Comparison of ENCODE assay signal across 40 cellular contexts in the genomic region with DNA sequence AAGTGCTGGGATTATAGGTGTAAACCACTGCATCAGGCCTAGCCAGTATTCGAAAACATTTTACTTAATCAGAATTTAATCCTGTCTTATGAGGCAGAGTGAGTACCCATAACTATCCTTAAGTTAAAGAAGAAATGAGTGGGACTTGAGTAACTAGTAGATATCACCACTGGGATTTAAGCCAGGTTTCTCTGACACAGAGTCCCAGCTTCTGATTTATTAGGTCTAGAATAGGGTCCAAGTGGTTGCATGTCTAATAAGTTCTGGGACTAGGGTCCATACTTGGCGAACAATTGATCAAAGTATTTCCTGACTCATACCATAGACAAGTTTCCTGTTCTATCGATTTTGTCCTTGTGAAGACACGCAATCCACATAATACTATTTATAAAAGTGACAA. TPM values are rescaled to one million over a fixed set of nuclear protein-coding genes. Genes with fewer than 3 reads are reported as not detected.
"Had no signal": no experiment of that assay in that cellular context is flagged by ENCODE, and none has a peak within 500 bp of the region (broad histone marks: within the 10 kb centered on the region; RNA-seq: fewer than 3 reads in every experiment).

No MANE protein-coding gene starts in this region.

- H3K4me1 ChIP-seq: adrenal gland, ascending aorta, body of pancreas, breast epithelium had no signal

- H3K4me3 Mint-ChIP-seq: activated naive CD4-positive, alpha-beta T cell treated with anti-CD3 and anti-CD28 coated beads for 36 hours; activated naive CD4-positive, alpha-beta T cell treated with anti-CD3 and anti-CD28 coated beads, Interleukin-2, amount 10 ng/mL, durations not matched to agents 7 days and 5 days; activated naive CD4-positive, alpha-beta T cell treated with anti-CD3 and anti-CD28 coated beads, Interleukin-2, amount 50 U/mL, for 24 hours; activated naive CD8-positive, alpha-beta T cell; activated naive CD8-positive, alpha-beta T cell treated with anti-CD3 and anti-CD28 coated beads for 36 hours; activated naive CD8-positive, alpha-beta T cell treated with anti-CD3 and anti-CD28 coated beads, Interleukin-2, amount 10 ng/mL, durations not matched to agents 7 days and 5 days; activated naive CD8-positive, alpha-beta T cell treated with anti-CD3 and anti-CD28 coated beads, Interleukin-2, amount 50 U/mL, for 24 hours; activated T-cell treated with anti-CD3 and anti-CD28 coated beads, Interleukin-2, amount 50 U/mL, for 24 hours; activated T-cell treated with anti-CD3 and anti-CD28 coated beads, Interleukin-2, amount 50 U/mL, for 4 hours; activated T-cell treated with anti-CD3 and anti-CD28 coated beads, Interleukin-2, amount 50 U/mL, for 72 hours; activated T-helper 1 cell treated with anti-CD3 and anti-CD28 coated beads, Interleukin-12 subunit alpha, Interleukin-12 subunit beta, Interleukin-2, Interleukin-4 antibody, amounts not matched to agents 30 ng/mL and 10 ng/mL and 1 ng/mL, durations not matched to agents 14 hours and 24 hours and 36 hours; activated T-helper 17 cell treated with anti-CD3 and anti-CD28 coated beads, Interleukin-2, amount 50 U/mL, for 72 hours; brain; central memory CD8-positive, alpha-beta T cell had no signal

- H3K27ac Mint-ChIP-seq: activated naive CD4-positive, alpha-beta T cell treated with anti-CD3 and anti-CD28 coated beads for 36 hours; activated naive CD4-positive, alpha-beta T cell treated with anti-CD3 and anti-CD28 coated beads, Interleukin-2, amount 10 ng/mL, durations not matched to agents 7 days and 5 days; activated naive CD4-positive, alpha-beta T cell treated with anti-CD3 and anti-CD28 coated beads, Interleukin-2, amount 50 U/mL, for 24 hours; activated naive CD4-positive, alpha-beta T cell treated with anti-CD3 and anti-CD28 coated beads, Interleukin-2, amount 50 U/mL, for 72 hours; activated naive CD8-positive, alpha-beta T cell; activated naive CD8-positive, alpha-beta T cell treated with anti-CD3 and anti-CD28 coated beads for 36 hours; activated naive CD8-positive, alpha-beta T cell treated with anti-CD3 and anti-CD28 coated beads, Interleukin-2, amount 10 ng/mL, durations not matched to agents 7 days and 5 days; activated naive CD8-positive, alpha-beta T cell treated with anti-CD3 and anti-CD28 coated beads, Interleukin-2, amount 50 U/mL, for 24 hours; activated T-cell treated with anti-CD3 and anti-CD28 coated beads, Interleukin-2, amount 50 U/mL, for 24 hours; activated T-cell treated with anti-CD3 and anti-CD28 coated beads, Interleukin-2, amount 50 U/mL, for 72 hours; activated T-helper 1 cell treated with anti-CD3 and anti-CD28 coated beads, Interleukin-12 subunit alpha, Interleukin-12 subunit beta, Interleukin-2, Interleukin-4 antibody, amounts not matched to agents 30 ng/mL and 10 ng/mL and 1 ng/mL, durations not matched to agents 14 hours and 24 hours and 36 hours; activated T-helper 17 cell treated with anti-CD3 and anti-CD28 coated beads, Interleukin-2, amount 50 U/mL, for 72 hours; activated T-helper 2 cell treated with anti-CD3 and anti-CD28 coated beads, Interferon-gamma antibody, Interleukin-2, Interleukin-4, amounts not matched to agents 10 μg/mL and 5 μg/mL and 100 μg/mL, durations not matched to agents 14 hours and 24 hours and 36 hours; brain had no signal

- H3K4me1 Mint-ChIP-seq: activated naive CD4-positive, alpha-beta T cell treated with anti-CD3 and anti-CD28 coated beads, Interleukin-2, amount 10 ng/mL, durations not matched to agents 7 days and 5 days; activated naive CD4-positive, alpha-beta T cell treated with anti-CD3 and anti-CD28 coated beads, Interleukin-2, amount 50 U/mL, for 24 hours; activated naive CD8-positive, alpha-beta T cell treated with anti-CD3 and anti-CD28 coated beads for 36 hours; activated naive CD8-positive, alpha-beta T cell treated with anti-CD3 and anti-CD28 coated beads, Interleukin-2, amount 10 ng/mL, durations not matched to agents 7 days and 5 days; activated naive CD8-positive, alpha-beta T cell treated with anti-CD3 and anti-CD28 coated beads, Interleukin-2, amount 50 U/mL, for 24 hours; activated T-helper 17 cell treated with anti-CD3 and anti-CD28 coated beads, Interleukin-2, amount 50 U/mL, for 72 hours; central memory CD8-positive, alpha-beta T cell had no signal

- H3K4me3 ChIP-seq: adrenal gland, ascending aorta, body of pancreas, breast epithelium, cardiac muscle cell had no signal

- H3K36me3 Mint-ChIP-seq: activated naive CD4-positive, alpha-beta T cell treated with anti-CD3 and anti-CD28 coated beads, Interleukin-2, amount 10 ng/mL, durations not matched to agents 7 days and 5 days; activated naive CD4-positive, alpha-beta T cell treated with anti-CD3 and anti-CD28 coated beads, Interleukin-2, amount 50 U/mL, for 24 hours; activated naive CD4-positive, alpha-beta T cell treated with anti-CD3 and anti-CD28 coated beads, Interleukin-2, amount 50 U/mL, for 72 hours; activated naive CD8-positive, alpha-beta T cell; activated naive CD8-positive, alpha-beta T cell treated with anti-CD3 and anti-CD28 coated beads for 36 hours; activated naive CD8-positive, alpha-beta T cell treated with anti-CD3 and anti-CD28 coated beads, Interleukin-2, amount 10 ng/mL, durations not matched to agents 7 days and 5 days; brain had no signal

- H3K27ac ChIP-seq: adrenal gland, ascending aorta, body of pancreas, brain microvascular endothelial cell, breast epithelium, cardiac muscle cell had no signal

- H3K27me3 ChIP-seq: adrenal gland, ascending aorta, body of pancreas, brain microvascular endothelial cell, breast epithelium, cardiac muscle cell had no signal

- ATAC-seq: activated naive CD4-positive, alpha-beta T cell treated with anti-CD3 and anti-CD28 coated beads, Interleukin-2, amount 50 U/mL, for 72 hours; activated naive CD8-positive, alpha-beta T cell treated with anti-CD3 and anti-CD28 coated beads, Interleukin-2, amount 50 U/mL, for 24 hours; activated T-cell treated with anti-CD3 and anti-CD28 coated beads, Interleukin-2, amount 50 U/mL, for 4 hours; activated T-cell treated with anti-CD3 and anti-CD28 coated beads, Interleukin-2, amount 50 U/mL, for 72 hours; activated T-helper 17 cell treated with anti-CD3 and anti-CD28 coated beads, Interleukin-2, amount 50 U/mL, for 72 hours; body of pancreas had no signal

- H3K36me3 ChIP-seq: adrenal gland, ascending aorta, brain microvascular endothelial cell, breast epithelium, cardiac muscle cell had no signal

- DNase-seq: activated effector memory CD4-positive, alpha-beta T cell treated with anti-CD3 and anti-CD28 coated beads, Interleukin-2, amount 50 U/mL, for 16 hours; activated effector memory CD4-positive, alpha-beta T cell treated with Interleukin-2 at 50 U/mL for 16 hours; activated gamma-delta T cell; activated gamma-delta T cell treated with Interleukin-2 at 50 U/mL for 16 hours; activated naive CD4-positive, alpha-beta T cell; activated naive CD4-positive, alpha-beta T cell treated with anti-CD3 and anti-CD28 coated beads for 36 hours; activated naive CD4-positive, alpha-beta T cell treated with anti-CD3 and anti-CD28 coated beads, Interleukin-2, amount 10 ng/mL, durations not matched to agents 7 days and 5 days; activated naive CD4-positive, alpha-beta T cell treated with anti-CD3 and anti-CD28 coated beads, Interleukin-2, amount 50 U/mL, for 16 hours; activated naive CD4-positive, alpha-beta T cell treated with Interleukin-2 at 50 U/mL for 16 hours; activated naive CD8-positive, alpha-beta T cell treated with anti-CD3 and anti-CD28 coated beads for 36 hours; activated naive CD8-positive, alpha-beta T cell treated with anti-CD3 and anti-CD28 coated beads, Interleukin-2, amount 10 ng/mL, durations not matched to agents 7 days and 5 days; activated naive CD8-positive, alpha-beta T cell treated with anti-CD3 and anti-CD28 coated beads, Interleukin-2, amount 50 U/mL, for 24 hours; activated T-cell treated with anti-CD3 and anti-CD28 coated beads for 4 hours; activated T-cell treated with anti-CD3 and anti-CD28 coated beads, Interleukin-2, amount 50 U/mL, for 1 hour; activated T-cell treated with anti-CD3 and anti-CD28 coated beads, Interleukin-2, amount 50 U/mL, for 24 hours; activated T-cell treated with anti-CD3 and anti-CD28 coated beads, Interleukin-2, amount 50 U/mL, for 4 hours; activated T-cell treated with anti-CD3 and anti-CD28 coated beads, Interleukin-2, amount 50 U/mL, for 48 hours; activated T-cell treated with anti-CD3 and anti-CD28 coated beads, Interleukin-2, amount 50 U/mL, for 72 hours; adrenal gland; amniotic stem cell; amygdala; anterior cingulate cortex; aorta; body of pancreas; brain microvascular endothelial cell; caudate nucleus; central memory CD4-positive, alpha-beta T cell; cerebellar nuclear complex had no signal

- H3K9me3 Mint-ChIP-seq: activated naive CD4-positive, alpha-beta T cell treated with anti-CD3 and anti-CD28 coated beads for 36 hours; activated naive CD4-positive, alpha-beta T cell treated with anti-CD3 and anti-CD28 coated beads, Interleukin-2, amount 10 ng/mL, durations not matched to agents 7 days and 5 days; activated naive CD4-positive, alpha-beta T cell treated with anti-CD3 and anti-CD28 coated beads, Interleukin-2, amount 50 U/mL, for 24 hours; activated naive CD4-positive, alpha-beta T cell treated with anti-CD3 and anti-CD28 coated beads, Interleukin-2, amount 50 U/mL, for 72 hours; activated naive CD8-positive, alpha-beta T cell treated with anti-CD3 and anti-CD28 coated beads for 36 hours; activated naive CD8-positive, alpha-beta T cell treated with anti-CD3 and anti-CD28 coated beads, Interleukin-2, amount 10 ng/mL, durations not matched to agents 7 days and 5 days; activated naive CD8-positive, alpha-beta T cell treated with anti-CD3 and anti-CD28 coated beads, Interleukin-2, amount 50 U/mL, for 24 hours; activated T-cell treated with anti-CD3 and anti-CD28 coated beads, Interleukin-2, amount 50 U/mL, for 24 hours; activated T-cell treated with anti-CD3 and anti-CD28 coated beads, Interleukin-2, amount 50 U/mL, for 4 hours; activated T-cell treated with anti-CD3 and anti-CD28 coated beads, Interleukin-2, amount 50 U/mL, for 72 hours; activated T-helper 1 cell treated with anti-CD3 and anti-CD28 coated beads, Interleukin-12 subunit alpha, Interleukin-12 subunit beta, Interleukin-2, Interleukin-4 antibody, amounts not matched to agents 30 ng/mL and 10 ng/mL and 1 ng/mL, durations not matched to agents 14 hours and 24 hours and 36 hours; activated T-helper 17 cell treated with anti-CD3 and anti-CD28 coated beads, Interleukin-2, amount 50 U/mL, for 72 hours; activated T-helper 2 cell treated with anti-CD3 and anti-CD28 coated beads, Interferon-gamma antibody, Interleukin-2, Interleukin-4, amounts not matched to agents 10 μg/mL and 5 μg/mL and 100 μg/mL, durations not matched to agents 14 hours and 24 hours and 36 hours; brain; central memory CD8-positive, alpha-beta T cell had no signal

- FAIRE-seq: bronchial epithelial cell had no signal

- H3K9me3 ChIP-seq: adrenal gland, ascending aorta, body of pancreas, breast epithelium had no signal

RNA-seq across cellular contexts. Expression of a gene that starts 18.9 kb away (rescaled TPM):
- total RNA-seq: activated naive CD4-positive, alpha-beta T cell treated with anti-CD3 and anti-CD28 coated beads for 36 hours; activated naive CD4-positive, alpha-beta T cell treated with anti-CD3 and anti-CD28 coated beads, Interleukin-2, amount 50 U/mL, for 72 hours; activated naive CD8-positive, alpha-beta T cell treated with anti-CD3 and anti-CD28 coated beads for 36 hours; activated naive CD8-positive, alpha-beta T cell treated with anti-CD3 and anti-CD28 coated beads, Interleukin-2, amount 10 ng/mL, durations not matched to agents 7 days and 5 days; activated T-cell treated with anti-CD3 and anti-CD28 coated beads, Interleukin-2, amount 50 U/mL, for 72 hours; activated T-helper 1 cell treated with anti-CD3 and anti-CD28 coated beads, Interleukin-12 subunit alpha, Interleukin-12 subunit beta, Interleukin-2, Interleukin-4 antibody, amounts not matched to agents 30 ng/mL and 10 ng/mL and 1 ng/mL, durations not matched to agents 14 hours and 24 hours and 36 hours; activated T-helper 2 cell treated with anti-CD3 and anti-CD28 coated beads, Interferon-gamma antibody, Interleukin-2, Interleukin-4, amounts not matched to agents 10 μg/mL and 5 μg/mL and 100 μg/mL, durations not matched to agents 14 hours and 24 hours and 36 hours had no signal
